26 cellular contexts compared by ENCODE assay signal in genomic region chr5:66710557-66710956, GRCh38.
DNase-seq lines count a peak whose midpoint lies in the region; ATAC-seq and TF ChIP-seq lines count a peak whose summit lies in the region.
"Had no signal": no experiment of that assay in that cellular context is flagged by ENCODE, and none has a peak within 500 bp of the region (broad histone marks: within the 10 kb centered on the region; RNA-seq: fewer than 3 reads in every experiment).

No MANE protein-coding gene starts in this region.

- H4K5ac ChIP-seq in IMR-90 (ENCODE audit: low read depth, low read length), result no peak overlapping the region

- H3K18ac ChIP-seq in IMR-90 (ENCODE audit: low read depth, low read length), result no peak overlapping the region

- no peaks in the 10 kb centered on the region for H3F3A ChIP-seq in smooth muscle cell (ENCODE audit: low read depth)

- no peaks in the 10 kb centered on the region for H3K79me1 ChIP-seq in IMR-90 (ENCODE audit: low read depth in 1 of 2, low read length in 2 of 2)

- H3K79me2 ChIP-seq in smooth muscle cell (ENCODE audit: low read depth) (no peaks in the 10 kb centered on the region), osteoblast (ENCODE audit: insufficient read depth, low read length) (no peaks in the 10 kb centered on the region)

- intact Hi-C loops in IMR-90 (cut with micrococcal nuclease), result no loop called here

- in situ Hi-C loops in IMR-90 (cut with MboI; ENCODE audit: low sequenced_read_pairs) (no loop called here), astrocyte of the spinal cord (cut with HindIII; ENCODE audit: low sequenced_read_pairs) (no loop called here)

- H3K27me3 Mint-ChIP-seq in stimulated activated naive CD8-positive, alpha-beta T cell treated with anti-CD3 and anti-CD28 coated beads, Interleukin-15, amount 100 ng/mL, for 72 hours, result no peaks in the 10 kb centered on the region
- peaks cover 8 to 15% of the 10 kb centered on the region in 2 donors for H3K27me3 Mint-ChIP-seq in natural killer cell treated with Interleukin-12 subunit alpha and Interleukin-12 subunit beta and Interleukin-15 and Interleukin-18, amount 100 ng/mL, for 72 hours
- H3K27me3 Mint-ChIP-seq: brain; CD4-positive, CD25-positive, alpha-beta regulatory T cell; dendritic cell treated with granulocyte-macrophage colony-stimulating factor and Interleukin-4, amounts not matched to agents 40 ng/mL and 50 ng/mL, for 4 days had no signal

- TF ChIP-seq CTCF in IMR-90 (conservative IDR thresholded peaks at IDR 0.05; ENCODE audit: low read depth, low read length) (no peak), astrocyte of the spinal cord (IDR thresholded peaks at IDR 0.05; ENCODE audit: low read depth, low read length) (no peak), fibroblast of the aortic adventitia (IDR thresholded peaks at IDR 0.05; ENCODE audit: insufficient read depth, low read length) (no peak), smooth muscle cell (IDR thresholded peaks at IDR 0.05; ENCODE audit: borderline replicate concordance, insufficient read depth, poor library complexity, severe bottlenecking) (no peak), osteoblast (IDR thresholded peaks at IDR 0.05; ENCODE audit: extremely low read depth, low read depth, low read length) (no peak)

- H2AFZ ChIP-seq in IMR-90 (replicated peaks; ENCODE audit: low read length, poor library complexity) (no peak overlapping the region), smooth muscle cell (ENCODE audit: low read depth) (no peak overlapping the region), osteoblast (ENCODE audit: low read length) (no peak overlapping the region)

- no peak overlapping the region for H3K9ac ChIP-seq in IMR-90 (ENCODE audit: low read depth, low read length)
- no peak overlapping the region for H3K9ac ChIP-seq in smooth muscle cell (ENCODE audit: low read depth)

- H3K4me1 ChIP-seq in IMR-90 (ENCODE audit: control insufficient read depth, insufficient read depth, low read length) (no peaks in the 10 kb centered on the region), smooth muscle cell (ENCODE audit: low read depth) (peaks cover 2% of the 10 kb centered on the region), osteoblast (ENCODE audit: insufficient read depth, low read length) (no peaks in the 10 kb centered on the region)
- H3K4me1 ChIP-seq: gastroesophageal sphincter, pancreas, sigmoid colon, suprapubic skin had no signal

- H3K36me3 Mint-ChIP-seq in natural killer cell treated with Interleukin-12 subunit alpha and Interleukin-12 subunit beta and Interleukin-15 and Interleukin-18, amount 100 ng/mL, for 72 hours, result peaks cover 7% of the 10 kb centered on the region
- H3K36me3 Mint-ChIP-seq: brain; CD4-positive, CD25-positive, alpha-beta regulatory T cell had no signal

- H3K14ac ChIP-seq in IMR-90 (replicated peaks; ENCODE audit: low read depth, low read length), result no peak overlapping the region

- no peak overlapping the region for H3K27ac ChIP-seq in IMR-90 (ENCODE audit: insufficient read depth, low read length)
- peak overlapping the region; percentile 57 for H3K27ac ChIP-seq in smooth muscle cell (ENCODE audit: low read depth)
- no peak overlapping the region for H3K27ac ChIP-seq in osteoblast (ENCODE audit: low read depth, low read length)
- H3K27ac ChIP-seq: gastroesophageal sphincter, HL-60, pancreas, sigmoid colon, suprapubic skin had no signal

- no peak overlapping the region for H2BK20ac ChIP-seq in IMR-90 (ENCODE audit: low read depth, low read length)

- H3K36me3 ChIP-seq in IMR-90 (ENCODE audit: control insufficient read depth, insufficient read depth, low read length), result no peaks in the 10 kb centered on the region
- no peaks in the 10 kb centered on the region for H3K36me3 ChIP-seq in smooth muscle cell (ENCODE audit: low read depth)
- H3K36me3 ChIP-seq in osteoblast (ENCODE audit: insufficient read depth, low read length), result no peaks in the 10 kb centered on the region
- H3K36me3 ChIP-seq: gastroesophageal sphincter, pancreas, sigmoid colon, suprapubic skin had no signal

- H3K4me3 Mint-ChIP-seq in stimulated activated naive CD8-positive, alpha-beta T cell treated with anti-CD3 and anti-CD28 coated beads, Interleukin-15, amount 100 ng/mL, for 72 hours, result no peak overlapping the region
- no peak overlapping the region for H3K4me3 Mint-ChIP-seq in natural killer cell treated with Interleukin-12 subunit alpha and Interleukin-12 subunit beta and Interleukin-15 and Interleukin-18, amount 100 ng/mL, for 72 hours
- H3K4me3 Mint-ChIP-seq: activated CD8-positive, alpha-beta memory T cell treated with anti-CD3 and anti-CD28 coated beads, Interleukin-2, amount 10 ng/mL, durations not matched to agents 7 days and 5 days; activated naive CD8-positive, alpha-beta T cell; activated T-helper 1 cell treated with anti-CD3 and anti-CD28 coated beads, Interleukin-12 subunit alpha, Interleukin-12 subunit beta, Interleukin-2, Interleukin-4 antibody, amounts not matched to agents 30 ng/mL and 10 ng/mL and 1 ng/mL, durations not matched to agents 14 hours and 24 hours and 36 hours; brain; CD4-positive, CD25-positive, alpha-beta regulatory T cell; dendritic cell treated with granulocyte-macrophage colony-stimulating factor and Interleukin-4, amounts not matched to agents 40 ng/mL and 50 ng/mL, for 4 days had no signal

- H2BK15ac ChIP-seq in IMR-90 (ENCODE audit: low read depth, low read length), result no peak overlapping the region

- H2BK120ac ChIP-seq in IMR-90 (ENCODE audit: low read depth, low read length), result no peak overlapping the region

- no peak for TF ChIP-seq POLR2A in IMR-90 (IDR thresholded peaks at IDR 0.05; ENCODE audit: low read depth, low read length)

- no peaks in the 10 kb centered on the region for H4K20me1 ChIP-seq in IMR-90 (ENCODE audit: insufficient read depth, low read length)
- H4K20me1 ChIP-seq in smooth muscle cell (ENCODE audit: low read depth), result no peaks in the 10 kb centered on the region
- no peaks in the 10 kb centered on the region for H4K20me1 ChIP-seq in osteoblast (ENCODE audit: insufficient read depth, low read length)

- no peak overlapping the region for H2AK5ac ChIP-seq in IMR-90 (ENCODE audit: low read depth, low read length)

- H3K4me3 ChIP-seq in IMR-90 (ENCODE audit: insufficient read depth, low read depth, low read length) (no peak overlapping the region), astrocyte of the spinal cord (ENCODE audit: low read depth, low read length) (no peak overlapping the region), fibroblast of the aortic adventitia (ENCODE audit: low read depth, low read length) (no peak overlapping the region), smooth muscle cell (no peak overlapping the region), osteoblast (ENCODE audit: insufficient read depth, low read length) (no peak overlapping the region)
- H3K4me3 ChIP-seq: gastroesophageal sphincter, pancreas, sigmoid colon, suprapubic skin had no signal

- no peak overlapping the region for H4K91ac ChIP-seq in IMR-90 (ENCODE audit: insufficient read depth, low read depth, low read length)

- H3K4me2 ChIP-seq in IMR-90 (ENCODE audit: low read depth, low read length) (no peak overlapping the region), smooth muscle cell (no peak overlapping the region), osteoblast (ENCODE audit: insufficient read depth, low read length) (no peak overlapping the region)

- H4K8ac ChIP-seq in IMR-90 (ENCODE audit: low read depth in 2 of 2, low read length in 2 of 2), result no peak overlapping the region

- no peaks in the 10 kb centered on the region for H3K4me1 Mint-ChIP-seq in stimulated activated naive CD8-positive, alpha-beta T cell treated with anti-CD3 and anti-CD28 coated beads, Interleukin-15, amount 100 ng/mL, for 72 hours
- H3K4me1 Mint-ChIP-seq in natural killer cell treated with Interleukin-12 subunit alpha and Interleukin-12 subunit beta and Interleukin-15 and Interleukin-18, amount 100 ng/mL, for 72 hours (ENCODE audit: low read depth in 2 of 2), result peaks cover 0 to 18% of the 10 kb centered on the region in 2 donors
- H3K4me1 Mint-ChIP-seq: brain; CD4-positive, CD25-positive, alpha-beta regulatory T cell had no signal

- DNase-seq in IMR-90 (peak; percentile 4), astrocyte of the spinal cord (ENCODE audit: low read depth, low spot score) (peak; percentile 65), fibroblast of the aortic adventitia (ENCODE audit: low read depth) (peak; percentile 80), smooth muscle cell (lab: John Stamatoyannopoulos, UW; ENCODE audit: unreplicated experiment) (no peak), osteoblast (ENCODE audit: insufficient read length, low spot score, missing footprints) (no peak)
- no peak for DNase-seq in stimulated activated naive CD8-positive, alpha-beta T cell treated with anti-CD3 and anti-CD28 coated beads, Interleukin-15, amount 100 ng/mL, for 72 hours
- DNase-seq in natural killer cell treated with Interleukin-12 subunit alpha and Interleukin-12 subunit beta and Interleukin-15 and Interleukin-18, amount 100 ng/mL, for 72 hours (ENCODE audit: low spot score), result no peak
- DNase-seq: activated CD4-positive, alpha-beta T cell treated with anti-CD3 and anti-CD28 coated beads for 48 hours; activated CD8-positive, alpha-beta memory T cell treated with anti-CD3 and anti-CD28 coated beads, Interleukin-2, amount 10 ng/mL, durations not matched to agents 7 days and 5 days; CD4-positive, CD25-positive, alpha-beta regulatory T cell; H7; mesendoderm; NCI-H2081 treated with DMSO at 0.1 percent for 48 hours; NCI-H446 treated with DMSO at 0.1 percent for 48 hours; NK-92 treated with Interleukin-12 subunit alpha and Interleukin-12 subunit beta, amount 100 ng/mL, for 24 hours; sigmoid colon; T-helper 2 cell had no signal

- no peak for TF ChIP-seq RAD21 in IMR-90 (IDR thresholded peaks at IDR 0.05; ENCODE audit: low read length)

- BruUV-seq in IMR-90 (replicated peaks; lab: Mats Ljungman, UMichigan), result no TSS peak

- H3K23ac ChIP-seq in IMR-90 (ENCODE audit: low read depth, low read length), result no peak overlapping the region

- no peak overlapping the region for H2AK9ac ChIP-seq in IMR-90 (replicated peaks; ENCODE audit: low read depth, low read length, poor library complexity)

- H3K27ac Mint-ChIP-seq in stimulated activated naive CD8-positive, alpha-beta T cell treated with anti-CD3 and anti-CD28 coated beads, Interleukin-15, amount 100 ng/mL, for 72 hours, result no peak overlapping the region
- no peak overlapping the region for H3K27ac Mint-ChIP-seq in natural killer cell treated with Interleukin-12 subunit alpha and Interleukin-12 subunit beta and Interleukin-15 and Interleukin-18, amount 100 ng/mL, for 72 hours
- H3K27ac Mint-ChIP-seq: activated CD8-positive, alpha-beta memory T cell treated with anti-CD3 and anti-CD28 coated beads, Interleukin-2, amount 10 ng/mL, durations not matched to agents 7 days and 5 days; activated naive CD8-positive, alpha-beta T cell; activated T-helper 1 cell treated with anti-CD3 and anti-CD28 coated beads, Interleukin-12 subunit alpha, Interleukin-12 subunit beta, Interleukin-2, Interleukin-4 antibody, amounts not matched to agents 30 ng/mL and 10 ng/mL and 1 ng/mL, durations not matched to agents 14 hours and 24 hours and 36 hours; brain; CD4-positive, CD25-positive, alpha-beta regulatory T cell; dendritic cell treated with granulocyte-macrophage colony-stimulating factor and Interleukin-4, amounts not matched to agents 40 ng/mL and 50 ng/mL, for 4 days had no signal

- WGBS in IMR-90 (ENCODE audit: extremely low coverage in 2 of 2, insufficient read length in 1 of 2), 2 experiments, result no CpG with 5 or more reads among the region's 4 CpGs
- 63% methylated on average over 4 of the region's 4 CpGs for WGBS in smooth muscle cell (ENCODE audit: low lambda C conversion rate)

- no peak overlapping the region for H3K4ac ChIP-seq in IMR-90 (ENCODE audit: low read depth, low read length)

- H3K9me3 Mint-ChIP-seq in stimulated activated naive CD8-positive, alpha-beta T cell treated with anti-CD3 and anti-CD28 coated beads, Interleukin-15, amount 100 ng/mL, for 72 hours, result peaks cover 14 to 15% of the 10 kb centered on the region in 2 donors
- H3K9me3 Mint-ChIP-seq in natural killer cell treated with Interleukin-12 subunit alpha and Interleukin-12 subunit beta and Interleukin-15 and Interleukin-18, amount 100 ng/mL, for 72 hours, result no peaks in the 10 kb centered on the region

- H3K9me3 ChIP-seq in IMR-90 (ENCODE audit: control insufficient read depth, insufficient read depth, low read length) (no peaks in the 10 kb centered on the region), smooth muscle cell (replicated peaks; ENCODE audit: low read depth) (no peaks in the 10 kb centered on the region), osteoblast (ENCODE audit: low read depth, low read length) (no peaks in the 10 kb centered on the region)
- H3K9me3 ChIP-seq: pancreas, suprapubic skin had no signal

- H3K27me3 ChIP-seq in IMR-90 (ENCODE audit: control insufficient read depth, insufficient read depth, low read length) (no peaks in the 10 kb centered on the region), smooth muscle cell (ENCODE audit: low read depth) (no peaks in the 10 kb centered on the region), osteoblast (ENCODE audit: insufficient read depth, low read length) (no peaks in the 10 kb centered on the region)
- H3K27me3 ChIP-seq: gastroesophageal sphincter, pancreas, sigmoid colon, suprapubic skin had no signal

- H3K56ac ChIP-seq in IMR-90 (ENCODE audit: extremely low read depth, insufficient read depth, low read length), result no peak overlapping the region

- CTCF ChIA-PET in IMR-90 (lab: Yijun Ruan, JAX), result no interaction called here

- ATAC-seq in IMR-90 (ENCODE audit: low read depth), result no peak
- no peak for ATAC-seq in stimulated activated naive CD8-positive, alpha-beta T cell treated with anti-CD3 and anti-CD28 coated beads, Interleukin-15, amount 100 ng/mL, for 72 hours
- ATAC-seq in natural killer cell treated with Interleukin-12 subunit alpha and Interleukin-12 subunit beta and Interleukin-15 and Interleukin-18, amount 100 ng/mL, for 72 hours, result no peak
- ATAC-seq: activated CD8-positive, alpha-beta memory T cell treated with anti-CD3 and anti-CD28 coated beads, Interleukin-2, amount 10 ng/mL, durations not matched to agents 7 days and 5 days; gastroesophageal sphincter; HepG2 had no signal

- POLR2A ChIA-PET in IMR-90 (lab: Charles Lee; ENCODE audit: unreplicated experiment), result no interaction called here

- no peak overlapping the region for H2BK5ac ChIP-seq in IMR-90 (ENCODE audit: low read depth, low read length, poor library complexity, severe bottlenecking)

- H3K9me1 ChIP-seq in IMR-90 (ENCODE audit: insufficient read depth, low read length), result no peaks in the 10 kb centered on the region

- dilution Hi-C loops in IMR-90 (cut with HindIII; ENCODE audit: low sequenced_read_pairs, unreplicated experiment), result no loop called here

Comparison
In these comparisons a context has a peak if more than half of its experiments do, and no peak if none do; other contexts are left out.
1. DNase-seq: peak in IMR-90 (single experiment), astrocyte of the spinal cord (single experiment) and fibroblast of the aortic adventitia (single experiment); none in smooth muscle cell (single experiment), stimulated activated naive CD8-positive, alpha-beta T cell treated with anti-CD3 and anti-CD28 coated beads, Interleukin-15, amount 100 ng/mL, for 72 hours (0 of 2), osteoblast (single experiment) and natural killer cell treated with Interleukin-12 subunit alpha and Interleukin-12 subunit beta and Interleukin-15 and Interleukin-18, amount 100 ng/mL, for 72 hours (single experiment).